In the genomic region with DNA sequence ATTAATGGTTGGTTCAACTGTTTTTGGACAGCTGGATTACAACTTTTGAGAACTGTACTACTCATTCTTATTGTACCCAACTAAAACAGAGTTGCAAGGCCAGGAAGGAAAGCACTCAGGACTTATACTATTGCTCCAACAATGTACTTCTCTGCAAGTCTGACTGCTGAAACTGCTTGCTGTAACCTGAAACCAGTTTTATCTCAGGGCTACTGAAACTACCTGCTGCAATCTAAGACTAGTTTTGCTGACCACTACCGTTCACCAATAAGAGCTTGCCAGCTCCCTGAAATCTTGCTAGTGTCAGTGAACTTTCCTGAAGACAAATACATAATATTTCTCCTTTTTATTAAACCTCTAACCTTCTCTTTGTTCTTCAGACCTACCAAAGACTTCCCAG, we compare ENCODE assay signal across 23 cellular contexts.
DNase-seq lines count a peak whose midpoint lies in the region; ATAC-seq, FAIRE-seq and TF ChIP-seq lines count a peak whose summit lies in the region.
"Had no signal": no experiment of that assay in that cellular context is flagged by ENCODE, and none has a peak within 500 bp of the region (broad histone marks: within the 10 kb centered on the region; RNA-seq: fewer than 3 reads in every experiment).

No MANE protein-coding gene starts in this region.

- no peak overlapping the region for H3K27ac Mint-ChIP-seq in astrocyte (ENCODE audit: unreplicated experiment)
- H3K27ac Mint-ChIP-seq: activated T-cell treated with anti-CD3 and anti-CD28 coated beads, Interleukin-2, amount 50 U/mL, for 24 hours; dendritic cell treated with granulocyte-macrophage colony-stimulating factor and Interleukin-4, amounts not matched to agents 40 ng/mL and 50 ng/mL, for 4 days; H9; neural progenitor cell; stimulated activated naive CD8-positive, alpha-beta T cell treated with anti-CD3 and anti-CD28 coated beads, Interleukin-15, amount 100 ng/mL, for 72 hours; T-helper 17 cell had no signal

- TF ChIP-seq CTCF in KMS-11 (conservative IDR thresholded peaks at IDR 0.05; ENCODE audit: low read depth, low read length) (no peak), astrocyte (IDR thresholded peaks at IDR 0.05; ENCODE audit: insufficient read depth, low read depth, low read length) (no peak)

- H3K4me1 Mint-ChIP-seq in astrocyte (ENCODE audit: low read depth, unreplicated experiment) = no peaks in the 10 kb centered on the region
- H3K4me1 Mint-ChIP-seq: H9; stimulated activated naive CD8-positive, alpha-beta T cell treated with anti-CD3 and anti-CD28 coated beads, Interleukin-15, amount 100 ng/mL, for 72 hours; T-helper 17 cell had no signal

- no peak for FAIRE-seq in astrocyte (lab: Jason Lieb, UNC)

- H3K9ac ChIP-seq in KMS-11 = 0 out of 2 replicates have a peak overlapping the region, but pooled peaks have one; percentile 5
- no peak overlapping the region for H3K9ac ChIP-seq in astrocyte (ENCODE audit: low read length)
- H3K9ac ChIP-seq: neural progenitor cell, SK-N-SH had no signal

- no peak overlapping the region for H3K4me3 Mint-ChIP-seq in astrocyte (ENCODE audit: unreplicated experiment)
- H3K4me3 Mint-ChIP-seq: activated T-cell treated with anti-CD3 and anti-CD28 coated beads, Interleukin-2, amount 50 U/mL, for 24 hours; dendritic cell treated with granulocyte-macrophage colony-stimulating factor and Interleukin-4, amounts not matched to agents 40 ng/mL and 50 ng/mL, for 4 days; H9; neural progenitor cell; stimulated activated naive CD8-positive, alpha-beta T cell treated with anti-CD3 and anti-CD28 coated beads, Interleukin-15, amount 100 ng/mL, for 72 hours; T-helper 17 cell had no signal

- peaks cover 2% of the 10 kb centered on the region for H3K9me3 Mint-ChIP-seq in astrocyte (ENCODE audit: unreplicated experiment)

- no peaks in the 10 kb centered on the region for H3K36me3 Mint-ChIP-seq in astrocyte (ENCODE audit: low read depth, unreplicated experiment)
- H3K36me3 Mint-ChIP-seq: neural progenitor cell had no signal

- H3K9me3 ChIP-seq in astrocyte (ENCODE audit: insufficient read depth, low read depth, low read length) = no peaks in the 10 kb centered on the region
- H3K9me3 ChIP-seq: psoas muscle, SK-N-SH, thyroid gland had no signal

- DNase-seq in H4 (ENCODE audit: low spot score) (peak; percentile 8), astrocyte (ENCODE audit: low read depth) (peak; percentile 27), iris pigment epithelial cell (ENCODE audit: low read depth) (peak; percentile 56), pons (ENCODE audit: low spot score) (no peak)
- no peak for DNase-seq in activated CD4-positive, alpha-beta T cell treated with anti-CD3 and anti-CD28 coated beads, Interleukin-2, amount 50 U/mL, for 1 hour
- DNase-seq: activated CD4-positive, alpha-beta T cell treated with anti-CD3 and anti-CD28 coated beads for 4 hours; activated T-cell treated with anti-CD3 and anti-CD28 coated beads, Interleukin-2, amount 50 U/mL, for 24 hours; GDM1; H9; NCI-H1092; NCI-H2107; NCI-H524; psoas muscle; SK-N-SH; stimulated activated naive CD8-positive, alpha-beta T cell treated with anti-CD3 and anti-CD28 coated beads, Interleukin-15, amount 100 ng/mL, for 72 hours; T-helper 17 cell; thyroid gland had no signal

- H3K4me1 ChIP-seq in KMS-11 (ENCODE audit: low read depth, poor library complexity, severe bottlenecking) (peaks cover 29% of the 10 kb centered on the region), astrocyte (ENCODE audit: insufficient read depth, low read length) (no peaks in the 10 kb centered on the region)
- H3K4me1 ChIP-seq: psoas muscle, thyroid gland had no signal

- H3K27me3 Mint-ChIP-seq in astrocyte (ENCODE audit: low read depth, unreplicated experiment) = no peaks in the 10 kb centered on the region

- H3K4me3 ChIP-seq in KMS-11 (IDR thresholded peaks at IDR 0.05; ENCODE audit: insufficient read depth, low read depth, low read length) = no peak overlapping the region
- no peak overlapping the region for H3K4me3 ChIP-seq in astrocyte (ENCODE audit: insufficient read depth, low read depth, low read length)
- H3K4me3 ChIP-seq: cardiac muscle cell, lung, neural progenitor cell, psoas muscle, thyroid gland had no signal

- ATAC-seq in HG03175 (IDR thresholded peaks at IDR 0.05; ENCODE audit: unreplicated experiment) = no peak
- ATAC-seq: psoas muscle; stimulated activated naive CD8-positive, alpha-beta T cell treated with anti-CD3 and anti-CD28 coated beads, Interleukin-15, amount 100 ng/mL, for 72 hours; T-helper 17 cell had no signal

- no peaks in the 10 kb centered on the region for H4K20me1 ChIP-seq in KMS-11 (ENCODE audit: insufficient read depth)
- H4K20me1 ChIP-seq in astrocyte (ENCODE audit: insufficient read depth, low read length) = no peaks in the 10 kb centered on the region

- H2AFZ ChIP-seq in KMS-11 (ENCODE audit: low read depth) (no peak overlapping the region; the same call in 1 of the 2 replicates), astrocyte (ENCODE audit: low read depth, low read length) (no peak overlapping the region)
- H2AFZ ChIP-seq: neural progenitor cell had no signal

- H3K79me2 ChIP-seq in KMS-11 (ENCODE audit: insufficient read depth, low read depth) (no peaks in the 10 kb centered on the region), astrocyte (ENCODE audit: insufficient read depth, low read length) (no peaks in the 10 kb centered on the region)

- H3K36me3 ChIP-seq in KMS-11 (ENCODE audit: insufficient read depth) (no peaks in the 10 kb centered on the region), astrocyte (ENCODE audit: insufficient read depth, low read length) (no peaks in the 10 kb centered on the region)
- H3K36me3 ChIP-seq: cardiac muscle cell, neural progenitor cell, thyroid gland had no signal

- peak overlapping the region; percentile 37; the same call in 1 of the 2 replicates for H3K4me2 ChIP-seq in KMS-11
- no peak overlapping the region for H3K4me2 ChIP-seq in astrocyte (ENCODE audit: low read length)
- H3K4me2 ChIP-seq: neural progenitor cell, SK-N-SH had no signal

- H3K27me3 ChIP-seq in KMS-11 (ENCODE audit: insufficient read depth, low read depth) (no peaks in the 10 kb centered on the region), astrocyte (ENCODE audit: insufficient read depth, low read length) (no peaks in the 10 kb centered on the region)
- H3K27me3 ChIP-seq: cardiac muscle cell, neural progenitor cell, thyroid gland had no signal

- H3K27ac ChIP-seq in KMS-11 (peak overlapping the region; percentile 39), astrocyte (ENCODE audit: low read depth, low read length) (no peak overlapping the region)
- H3K27ac ChIP-seq: cardiac muscle cell, neural progenitor cell, psoas muscle, thyroid gland had no signal

Comparison
In these comparisons a context has a peak if more than half of its experiments do, and no peak if none do; other contexts are left out.
1. DNase-seq: peak in H4 (single experiment), astrocyte (single experiment) and iris pigment epithelial cell (single experiment); none in pons (single experiment) and activated CD4-positive, alpha-beta T cell treated with anti-CD3 and anti-CD28 coated beads, Interleukin-2, amount 50 U/mL, for 1 hour (single experiment).